Comparison of ENCODE assay signal across 6 cellular contexts in the genomic region with DNA sequence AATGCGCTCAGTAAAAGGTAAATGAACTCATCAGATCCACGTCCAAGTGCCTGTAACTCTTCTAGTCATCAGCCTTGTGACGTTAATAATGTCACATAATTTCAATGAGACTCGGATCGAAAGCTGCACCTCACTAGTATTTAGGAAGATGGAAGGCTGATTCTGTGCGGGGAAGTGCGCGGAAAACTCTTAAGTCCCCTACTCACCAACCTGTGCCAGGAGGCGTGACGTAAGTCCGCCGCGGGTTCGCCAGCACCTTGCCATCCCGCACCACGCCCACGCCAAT.
A peak's percentile ranks its signal among the peaks of the same experiment; 100 is the strongest.
DNase-seq lines count a peak whose midpoint lies in the region; ATAC-seq and TF ChIP-seq lines count a peak whose summit lies in the region.

No MANE protein-coding gene starts in this region.

- ATAC-seq in HG02678 (IDR thresholded peaks at IDR 0.05; ENCODE audit: unreplicated experiment): peak; percentile 32

- H3K27ac ChIP-seq in epithelial cell of prostate: peak overlapping the region; percentile 92

- H3K36me3 ChIP-seq in GM06990 (ENCODE audit: control insufficient read depth, insufficient read depth, low read length): peaks cover 25% of the 10 kb centered on the region

- H3K27me3 ChIP-seq in GM06990 (replicated peaks; ENCODE audit: control insufficient read depth, insufficient read depth, low read length): no peaks in the 10 kb centered on the region

- no peak for TF ChIP-seq CTCF in GM06990 (IDR thresholded peaks at IDR 0.05; ENCODE audit: insufficient read depth, low read length, poor library complexity, severe bottlenecking)

- peak overlapping the region; percentile 83 for H3K4me3 ChIP-seq in GM06990 (replicated peaks; ENCODE audit: low read depth, low read length)

- no peak for DNase-seq in GM06990 (ENCODE audit: extremely low read depth, insufficient read length)
- DNase-seq in NCI-H524 treated with DMSO at 0.1 percent for 48 hours (lab: John Stamatoyannopoulos, UW): peak; percentile 76
- DNase-seq in epithelial cell of prostate (ENCODE audit: low read depth, low spot score): peak; percentile 66
- DNase-seq in stimulated activated CD8-positive, alpha-beta memory T cell treated with anti-CD3 and anti-CD28 coated beads, Interleukin-4, amount 100 ng/mL, for 24 hours (ENCODE audit: low read depth): peak; percentile 69
- DNase-seq in AG08396 (ENCODE audit: low spot score): no peak

Comparison
In these comparisons a context has a peak if more than half of its experiments do, and no peak if none do; other contexts are left out.
1. DNase-seq: peak in NCI-H524 treated with DMSO at 0.1 percent for 48 hours (single experiment), epithelial cell of prostate (single experiment) and stimulated activated CD8-positive, alpha-beta memory T cell treated with anti-CD3 and anti-CD28 coated beads, Interleukin-4, amount 100 ng/mL, for 24 hours (single experiment); none in GM06990 (single experiment) and AG08396 (single experiment).